ENCODE assay signal across 1 cellular context in genomic region chr2:28392297-28393114, GRCh38.
TF ChIP-seq lines count a peak whose summit lies in the region.

Gene FOSL2 (plus strand): TSS chr2:28392858. CDS start chr2:28393721, 863 bp downstream.

TF ChIP-seq in HepG2, 621 proteins besides CTCF, POLR2A, EP300 and RAD21 (continued from another document and continues in another):
- TF ChIP-seq MLX (CRISPR knock-in tag; IDR thresholded peaks at IDR 0.05) (peak; percentile 86), ADNP (CRISPR knock-in tag; IDR thresholded peaks at IDR 0.05) (no peak), NFIB (CRISPR knock-in tag; IDR thresholded peaks at IDR 0.05; ENCODE audit: borderline replicate concordance) (no peak), PHB2 (IDR thresholded peaks at IDR 0.05; ENCODE audit: partially characterized antibody) (no peak), THAP11 (CRISPR knock-in tag; IDR thresholded peaks at IDR 0.05) (peak; percentile 82), KLF6 (CRISPR knock-in tag; IDR thresholded peaks at IDR 0.05) (peak; percentile 96), SP4 (CRISPR knock-in tag; IDR thresholded peaks at IDR 0.05) (peak; percentile 82), RAD51 (IDR thresholded peaks at IDR 0.05; ENCODE audit: borderline replicate concordance) (no peak), CHCHD3 (CRISPR knock-in tag; IDR thresholded peaks at IDR 0.05) (peak; percentile 62), ZNF253 (CRISPR knock-in tag; IDR thresholded peaks at IDR 0.05; ENCODE audit: borderline replicate concordance) (peak; percentile 48; the same call in 1 of the 2 replicates), PBX2 (CRISPR knock-in tag; IDR thresholded peaks at IDR 0.05) (no peak), ZSCAN22 (CRISPR knock-in tag; IDR thresholded peaks at IDR 0.05) (no peak), ZNF232 (CRISPR knock-in tag; IDR thresholded peaks at IDR 0.05; ENCODE audit: borderline replicate concordance) (peak; percentile 95), ATAD3A (CRISPR knock-in tag; IDR thresholded peaks at IDR 0.05) (no peak), FOXP1 (IDR thresholded peaks at IDR 0.05) (no peak), FOXP1 (CRISPR knock-in tag; IDR thresholded peaks at IDR 0.05) (peak; percentile 50), ZBTB7A (CRISPR knock-in tag; IDR thresholded peaks at IDR 0.05) (no peak), DNMT1 (CRISPR knock-in tag; IDR thresholded peaks at IDR 0.05) (0 out of 2 replicates have a peak, but pooled peaks have one; percentile 11), GATA4 (IDR thresholded peaks at IDR 0.05; ENCODE audit: borderline replicate concordance, low read depth) (peak; percentile 90), DPF2 (CRISPR knock-in tag; IDR thresholded peaks at IDR 0.05; ENCODE audit: borderline replicate concordance, low read depth) (peak; percentile 61; the same call in 1 of the 2 replicates), ZNF557 (CRISPR knock-in tag; IDR thresholded peaks at IDR 0.05) (no peak; the same call in 1 of the 2 replicates), ZNF574 (CRISPR knock-in tag; IDR thresholded peaks at IDR 0.05) (peak; percentile 90), MNT (IDR thresholded peaks at IDR 0.05) (peak; percentile 98), ESRRA (CRISPR knock-in tag; IDR thresholded peaks at IDR 0.05; ENCODE audit: low read depth) (peak; percentile 80; the same call in 1 of the 2 replicates), ZNF337 (CRISPR knock-in tag; IDR thresholded peaks at IDR 0.05; ENCODE audit: borderline replicate concordance, low read depth) (peak; percentile 34; the same call in 1 of the 2 replicates), ZNF3 (CRISPR knock-in tag; IDR thresholded peaks at IDR 0.05) (no peak; the same call in 1 of the 2 replicates), ZNF670 (CRISPR knock-in tag; IDR thresholded peaks at IDR 0.05; ENCODE audit: borderline replicate concordance) (no peak; the same call in 1 of the 2 replicates), BRCA1 (CRISPR knock-in tag; IDR thresholded peaks at IDR 0.05) (peak; percentile 82; the same call in 1 of the 2 replicates), KMT2B (CRISPR knock-in tag; IDR thresholded peaks at IDR 0.05) (peak; percentile 80), ZBTB46 (CRISPR knock-in tag; IDR thresholded peaks at IDR 0.05; ENCODE audit: borderline replicate concordance) (no peak), ZNF75D (CRISPR knock-in tag; IDR thresholded peaks at IDR 0.05; ENCODE audit: borderline replicate concordance) (no peak), ZNF784 (CRISPR knock-in tag; IDR thresholded peaks at IDR 0.05; ENCODE audit: borderline replicate concordance) (peak; percentile 84; the same call in 1 of the 2 replicates), ZNF660 (CRISPR knock-in tag; IDR thresholded peaks at IDR 0.05; ENCODE audit: borderline replicate concordance, low read depth) (no peak), LBX2 (CRISPR knock-in tag; IDR thresholded peaks at IDR 0.05; ENCODE audit: borderline replicate concordance) (peak; percentile 76; the same call in 1 of the 2 replicates), DBP (CRISPR knock-in tag; IDR thresholded peaks at IDR 0.05; ENCODE audit: not compliant biosample characterization) (no peak), ZNF563 (CRISPR knock-in tag; IDR thresholded peaks at IDR 0.05) (peak; percentile 79), FOXA1 (IDR thresholded peaks at IDR 0.05) (no peak), FOXA1 (CRISPR knock-in tag; IDR thresholded peaks at IDR 0.05) (peak; percentile 59; the same call in 1 of the 2 replicates), RFX1 (IDR thresholded peaks at IDR 0.05) (no peak), SIX4 (CRISPR knock-in tag; IDR thresholded peaks at IDR 0.05) (peak; percentile 81; the same call in 1 of the 2 replicates), SMARCE1 (IDR thresholded peaks at IDR 0.05; ENCODE audit: borderline replicate concordance) (no peak), EHMT2 (IDR thresholded peaks at IDR 0.05; ENCODE audit: borderline replicate concordance, low read depth, low read length) (no peak), CHD2 (IDR thresholded peaks at IDR 0.05; ENCODE audit: low read depth, low read length) (0 out of 2 replicates have a peak, but pooled peaks have one; percentile 24), HOMEZ (CRISPR knock-in tag; IDR thresholded peaks at IDR 0.05; ENCODE audit: low read depth) (peak; percentile 84), DDIT3 (CRISPR knock-in tag; IDR thresholded peaks at IDR 0.05) (no peak), SALL1 (CRISPR knock-in tag; IDR thresholded peaks at IDR 0.05) (peak; percentile 95), ZNF510 (CRISPR knock-in tag; IDR thresholded peaks at IDR 0.05; ENCODE audit: low read depth) (no peak; the same call in 1 of the 2 replicates), ERF (CRISPR knock-in tag; IDR thresholded peaks at IDR 0.05) (peak; percentile 97), ZFP37 (CRISPR knock-in tag; IDR thresholded peaks at IDR 0.05; ENCODE audit: borderline replicate concordance) (peak; percentile 55; the same call in 1 of the 2 replicates), ZNF281 (CRISPR knock-in tag; IDR thresholded peaks at IDR 0.05; ENCODE audit: borderline replicate concordance) (peak; percentile 82; the same call in 1 of the 2 replicates), KLF12 (CRISPR knock-in tag; IDR thresholded peaks at IDR 0.05; ENCODE audit: borderline replicate concordance) (peak; percentile 42; the same call in 1 of the 2 replicates), SETDB1 (CRISPR knock-in tag; IDR thresholded peaks at IDR 0.05; ENCODE audit: borderline replicate concordance) (no peak)
